9 cellular contexts compared by ENCODE assay signal in genomic region chr7:23247602-23248335, GRCh38.
DNase-seq lines count a peak whose midpoint lies in the region; ATAC-seq and TF ChIP-seq lines count a peak whose summit lies in the region.
"Had no signal": no experiment of that assay in that cellular context is flagged by ENCODE, and none has a peak within 500 bp of the region (broad histone marks: within the 10 kb centered on the region; RNA-seq: fewer than 3 reads in every experiment).

No MANE protein-coding gene starts in this region.

- no peak for TF ChIP-seq CTCF in astrocyte of the spinal cord (IDR thresholded peaks at IDR 0.05; ENCODE audit: low read depth, low read length)

- peak overlapping the region; percentile 17 for H3K4me3 ChIP-seq in astrocyte of the spinal cord (ENCODE audit: low read depth, low read length)
- peak overlapping the region; percentile 68 to 80 (median 79) for H3K4me3 ChIP-seq in subcutaneous abdominal adipose tissue (ENCODE audit: low read depth in 1 of 5, low read length in 5 of 5)
- H3K4me3 ChIP-seq in HAP-1, result no peak overlapping the region

- H3K9ac ChIP-seq in subcutaneous abdominal adipose tissue (ENCODE audit: low read length in 5 of 5), result peak overlapping the region; percentile 7 to 79 (median 40)

- H3K27me3 ChIP-seq in subcutaneous abdominal adipose tissue (ENCODE audit: control insufficient read depth in 5 of 5, insufficient read depth in 4 of 5, low read length in 5 of 5) (peaks cover 4 to 26% (median 18%) of the 10 kb centered on the region in 5 donors), HAP-1 (ENCODE audit: low read depth) (peaks cover 13% of the 10 kb centered on the region)

- H3K27ac ChIP-seq in subcutaneous abdominal adipose tissue (ENCODE audit: low read depth, low read length), result peak overlapping the region; percentile 82

- H3K36me3 ChIP-seq in subcutaneous abdominal adipose tissue (ENCODE audit: control insufficient read depth in 5 of 5, insufficient read depth in 5 of 5, low read length in 5 of 5), result peaks cover 0 to 3% (median 0%) of the 10 kb centered on the region in 5 donors
- H3K36me3 ChIP-seq in HAP-1 (replicated peaks), result no peaks in the 10 kb centered on the region

- H3K9me3 ChIP-seq in subcutaneous abdominal adipose tissue (ENCODE audit: control insufficient read depth in 5 of 5, low read length in 5 of 5) (peaks cover 0 to 8% (median 0%) of the 10 kb centered on the region in 5 donors), HAP-1 (no peaks in the 10 kb centered on the region; the same call in 1 of the 2 replicates)

- DNase-seq in astrocyte of the spinal cord (ENCODE audit: low read depth, low spot score), result no peak
- DNase-seq in kidney tubule cell (ENCODE audit: low spot score), result peak; percentile 9
- no peak for DNase-seq in NCI-H446 treated with DMSO at 0.1 percent for 48 hours (lab: John Stamatoyannopoulos, UW)
- DNase-seq in HAP-1 (ENCODE audit: low spot score in 2 of 2), result no peak
- no peak for DNase-seq in NCI-H2029 treated with DMSO at 0.1 percent for 48 hours (lab: John Stamatoyannopoulos, UW)
- DNase-seq: natural killer cell had no signal

- in situ Hi-C loops in astrocyte of the spinal cord (cut with HindIII; ENCODE audit: low sequenced_read_pairs) (no loop called here), HAP-1 (cut with MboI; ENCODE audit: low sequenced_read_pairs) (no loop called here)

- H3K4me1 ChIP-seq in subcutaneous abdominal adipose tissue (ENCODE audit: control insufficient read depth in 5 of 5, insufficient read depth in 5 of 5, low read length in 5 of 5) (peaks cover 0 to 30% (median 14%) of the 10 kb centered on the region in 5 donors), HAP-1 (no peaks in the 10 kb centered on the region)

- ATAC-seq in HG02885 (IDR thresholded peaks at IDR 0.05; ENCODE audit: poor library complexity, unreplicated experiment) (peak; percentile 50), GM18861 (IDR thresholded peaks at IDR 0.05; ENCODE audit: unreplicated experiment) (no peak)
